25 cellular contexts compared by ENCODE assay signal in the genomic region with DNA sequence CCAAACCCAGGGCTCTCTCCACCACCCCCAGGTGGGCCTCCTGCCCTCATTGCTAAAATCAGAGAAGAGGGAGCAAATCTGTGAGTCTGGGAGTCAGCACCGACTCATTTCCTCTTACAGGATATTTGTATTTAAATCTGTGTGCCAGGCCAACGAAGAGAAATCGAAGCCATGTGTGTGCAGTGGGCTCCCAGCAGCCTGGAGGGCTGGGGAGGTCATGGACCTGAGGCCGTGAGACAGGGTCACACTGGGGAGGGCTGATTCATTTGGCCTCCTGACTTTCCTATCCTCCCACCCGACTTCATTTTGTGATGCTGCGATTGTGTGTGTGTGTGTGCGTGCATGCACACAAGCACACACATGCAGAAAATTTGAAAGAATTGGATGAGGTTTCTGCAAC. TPM values are rescaled to one million over a fixed set of nuclear protein-coding genes. Genes with fewer than 3 reads are reported as not detected.
DNase-seq lines count a peak whose midpoint lies in the region; ATAC-seq, FAIRE-seq and TF ChIP-seq lines count a peak whose summit lies in the region.
"Had no signal": no experiment of that assay in that cellular context is flagged by ENCODE, and none has a peak within 500 bp of the region (broad histone marks: within the 10 kb centered on the region; RNA-seq: fewer than 3 reads in every experiment).

No MANE protein-coding gene starts in this region.

- peak overlapping the region; percentile 18 for H2AFZ ChIP-seq in IMR-90 (replicated peaks; ENCODE audit: low read length, poor library complexity)

- no peak overlapping the region for H4K91ac ChIP-seq in IMR-90 (ENCODE audit: insufficient read depth, low read depth, low read length)

- H3K79me1 ChIP-seq in IMR-90 (ENCODE audit: low read depth in 1 of 2, low read length in 2 of 2) = no peaks in the 10 kb centered on the region

- peak overlapping the region; percentile 43; the same call in 1 of the 2 replicates for H3K4ac ChIP-seq in IMR-90 (ENCODE audit: low read depth, low read length)

- dilution Hi-C loops in IMR-90 (cut with HindIII; ENCODE audit: low sequenced_read_pairs, unreplicated experiment) = no loop called here

- BruUV-seq in IMR-90 (replicated peaks; lab: Mats Ljungman, UMichigan) = no TSS peak

- intact Hi-C loops in IMR-90 (cut with micrococcal nuclease) = no loop called here

- DNase-seq in AG08395 (ENCODE audit: low spot score) (peak; percentile 58), IMR-90 (peak; percentile 80), bronchial epithelial cell (ENCODE audit: low read depth) (peak; percentile 20), lung microvascular endothelial cell (ENCODE audit: low read depth in 2 of 2) (peak; percentile 33 to 68), anterior cingulate cortex (lab: John Stamatoyannopoulos, UW) (no peak)
- DNase-seq: activated CD4-positive, CD25-positive, alpha-beta regulatory T cell treated with anti-CD3 and anti-CD28 coated beads, Interleukin-2, amount 50 U/mL, for 72 hours; activated CD8-positive, alpha-beta memory T cell treated with anti-CD3 and anti-CD28 coated beads for 24 hours; activated naive CD4-positive, alpha-beta T cell treated with Interleukin-2 at 50 U/mL for 16 hours; activated T-cell treated with anti-CD3 and anti-CD28 coated beads, Interleukin-2, amount 50 U/mL, for 4 hours; effector memory CD4-positive, alpha-beta T cell; esophagus squamous epithelium; GOT3; heart left ventricle; immature natural killer cell; NCI-H1436; NCI-H2171; NCI-H526; SW 1271; upper lobe of left lung had no signal

- no peak overlapping the region; the same call in 1 of the 2 replicates for H3K18ac ChIP-seq in IMR-90 (ENCODE audit: low read depth, low read length)

- no peak overlapping the region for H2AK9ac ChIP-seq in IMR-90 (replicated peaks; ENCODE audit: low read depth, low read length, poor library complexity)

- H4K20me1 ChIP-seq in IMR-90 (ENCODE audit: insufficient read depth, low read length) = no peaks in the 10 kb centered on the region

- CTCF ChIA-PET in IMR-90 (lab: Yijun Ruan, JAX) = interaction anchor here (0.7 kb wide), 1 partner anchor 14 kb away, joined by 3 read pairs; no protein-coding TSS in a partner anchor

- peak overlapping the region; percentile 7; the same call in 1 of the 2 replicates for H2AK5ac ChIP-seq in IMR-90 (ENCODE audit: low read depth, low read length)

- peaks cover 15% of the 10 kb centered on the region for H3K4me1 ChIP-seq in IMR-90 (ENCODE audit: control insufficient read depth, insufficient read depth, low read length)
- H3K4me1 ChIP-seq: esophagus squamous epithelium, heart left ventricle, upper lobe of left lung had no signal

- in situ Hi-C loops in IMR-90 (cut with MboI; ENCODE audit: low sequenced_read_pairs) = no loop called here

- no peak overlapping the region for H3K56ac ChIP-seq in IMR-90 (ENCODE audit: extremely low read depth, insufficient read depth, low read length)

- H3K9ac ChIP-seq in IMR-90 (ENCODE audit: low read depth, low read length) = no peak overlapping the region

- H4K8ac ChIP-seq in IMR-90 (ENCODE audit: low read depth in 2 of 2, low read length in 2 of 2) = peak overlapping the region in 1 of 2 experiments; percentile 40; a peak in 1 of 4 replicates

- H3K4me3 ChIP-seq in IMR-90 (ENCODE audit: insufficient read depth, low read depth, low read length) (no peak overlapping the region), bronchial epithelial cell (ENCODE audit: low read depth, low read length) (no peak overlapping the region)
- H3K4me3 ChIP-seq: esophagus squamous epithelium, GM12878, heart left ventricle, upper lobe of left lung had no signal

- no peak for TF ChIP-seq POLR2A in IMR-90 (IDR thresholded peaks at IDR 0.05; ENCODE audit: low read depth, low read length)

- POLR2A ChIA-PET in IMR-90 (lab: Charles Lee; ENCODE audit: unreplicated experiment) = no interaction called here

- H3K27me3 ChIP-seq in IMR-90 (ENCODE audit: control insufficient read depth, insufficient read depth, low read length) (no peaks in the 10 kb centered on the region), bronchial epithelial cell (ENCODE audit: control insufficient read depth, insufficient read depth, low read length) (no peaks in the 10 kb centered on the region)
- H3K27me3 ChIP-seq: esophagus squamous epithelium, heart left ventricle, neutrophil, upper lobe of left lung had no signal

- peak overlapping the region; percentile 76 for H3K4me2 ChIP-seq in IMR-90 (ENCODE audit: low read depth, low read length)

- H3K36me3 ChIP-seq in IMR-90 (ENCODE audit: control insufficient read depth, insufficient read depth, low read length) (no peaks in the 10 kb centered on the region), bronchial epithelial cell (ENCODE audit: control insufficient read depth, insufficient read depth, low read length) (no peaks in the 10 kb centered on the region)
- H3K36me3 ChIP-seq: esophagus squamous epithelium, heart left ventricle, neutrophil, upper lobe of left lung had no signal

- H2BK15ac ChIP-seq in IMR-90 (ENCODE audit: low read depth, low read length) = no peak overlapping the region

- 0 out of 2 replicates have a peak overlapping the region, but pooled peaks have one; percentile 3 for H3K27ac ChIP-seq in IMR-90 (ENCODE audit: insufficient read depth, low read length)
- H3K27ac ChIP-seq: esophagus squamous epithelium, heart left ventricle, neutrophil, upper lobe of left lung had no signal

- peak overlapping the region; percentile 72; the same call in 1 of the 2 replicates for H2BK120ac ChIP-seq in IMR-90 (ENCODE audit: low read depth, low read length)

- no peak for TF ChIP-seq CTCF in IMR-90 (conservative IDR thresholded peaks at IDR 0.05; ENCODE audit: low read depth, low read length)
- TF ChIP-seq CTCF in bronchial epithelial cell (IDR thresholded peaks at IDR 0.05; ENCODE audit: insufficient read depth, low read length, severe bottlenecking) = no peak

- H2BK5ac ChIP-seq in IMR-90 (ENCODE audit: low read depth, low read length, poor library complexity, severe bottlenecking) = peak overlapping the region; percentile 14

- no peak for TF ChIP-seq RAD21 in IMR-90 (IDR thresholded peaks at IDR 0.05; ENCODE audit: low read length)

- ATAC-seq in IMR-90 (ENCODE audit: low read depth) = peak; percentile 77
- no peak for ATAC-seq in GM18909 (IDR thresholded peaks at IDR 0.05; ENCODE audit: poor library complexity, unreplicated experiment)
- no peak for ATAC-seq in HG02970 (IDR thresholded peaks at IDR 0.05; ENCODE audit: low FRiP score, unreplicated experiment)
- no peak for ATAC-seq in HG02588 (IDR thresholded peaks at IDR 0.05; ENCODE audit: unreplicated experiment)
- ATAC-seq: activated T-cell treated with anti-CD3 and anti-CD28 coated beads, Interleukin-2, amount 50 U/mL, for 4 hours; GM12878; heart left ventricle had no signal

- H2BK20ac ChIP-seq in IMR-90 (ENCODE audit: low read depth, low read length) = peak overlapping the region; percentile 72; the same call in 1 of the 2 replicates

- H3K9me3 ChIP-seq in IMR-90 (ENCODE audit: control insufficient read depth, insufficient read depth, low read length) = peaks cover 3% of the 10 kb centered on the region
- H3K9me3 ChIP-seq: neutrophil had no signal

- H4K5ac ChIP-seq in IMR-90 (ENCODE audit: low read depth, low read length) = no peak overlapping the region

- FAIRE-seq in bronchial epithelial cell (lab: Jason Lieb, UNC) = no peak
- FAIRE-seq: GM12878, GM19239 had no signal

- H3K23ac ChIP-seq in IMR-90 (ENCODE audit: low read depth, low read length) = 0 out of 2 replicates have a peak overlapping the region, but pooled peaks have one; percentile 34

- peaks cover 3% of the 10 kb centered on the region for H3K9me1 ChIP-seq in IMR-90 (ENCODE audit: insufficient read depth, low read length)

- no peak overlapping the region for H3K14ac ChIP-seq in IMR-90 (replicated peaks; ENCODE audit: low read depth, low read length)

- WGBS in IMR-90 (ENCODE audit: extremely low coverage in 2 of 2, insufficient read length in 1 of 2), 2 experiments = no CpG with 5 or more reads among the region's 7 CpGs

TF ChIP-seq in IMR-90, 13 proteins besides CTCF, POLR2A, EP300 and RAD21:
- TF ChIP-seq MAFK (IDR thresholded peaks at IDR 0.05; ENCODE audit: low read depth, low read length) (no peak), FOS (IDR thresholded peaks at IDR 0.05; ENCODE audit: low read depth, low read length) (no peak), RFX5 (IDR thresholded peaks at IDR 0.05; ENCODE audit: low read depth, low read length) (no peak), BHLHE40 (IDR thresholded peaks at IDR 0.05; ENCODE audit: low read depth, low read length) (no peak)
- TF ChIP-seq, protein P1, sequence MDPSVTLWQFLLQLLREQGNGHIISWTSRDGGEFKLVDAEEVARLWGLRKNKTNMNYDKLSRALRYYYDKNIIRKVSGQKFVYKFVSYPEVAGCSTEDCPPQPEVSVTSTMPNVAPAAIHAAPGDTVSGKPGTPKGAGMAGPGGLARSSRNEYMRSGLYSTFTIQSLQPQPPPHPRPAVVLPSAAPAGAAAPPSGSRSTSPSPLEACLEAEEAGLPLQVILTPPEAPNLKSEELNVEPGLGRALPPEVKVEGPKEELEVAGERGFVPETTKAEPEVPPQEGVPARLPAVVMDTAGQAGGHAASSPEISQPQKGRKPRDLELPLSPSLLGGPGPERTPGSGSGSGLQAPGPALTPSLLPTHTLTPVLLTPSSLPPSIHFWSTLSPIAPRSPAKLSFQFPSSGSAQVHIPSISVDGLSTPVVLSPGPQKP (IDR thresholded peaks at IDR 0.05; ENCODE audit: borderline replicate concordance, low read depth, low read length) = no peak

RNA-seq across cellular contexts. Expression of a gene that starts 48.6 kb away (rescaled TPM):
- total RNA-seq in IMR-90 (2012; rRNA removed) (20.1 and 26.9 TPM in 2 replicates), bronchial epithelial cell (17.4 and 21.6 TPM in 2 replicates), lung microvascular endothelial cell (13.1 and 14.1 TPM in 2 replicates)
- polyA plus RNA-seq in IMR-90 (2012; rRNA removed) = 20.2 and 23.4 TPM in 2 replicates
- 28.5 and 38.9 TPM in 2 replicates for polyA plus RNA-seq in IMR-90 (2012; cell fraction: cytosol; rRNA removed)
- 32.2 and 66.6 TPM in 2 replicates for polyA plus RNA-seq in IMR-90 (2012; cell fraction: nucleus; rRNA removed; ENCODE audit: low replicate concordance)

Comparison
In these comparisons a context has a peak if more than half of its experiments do, and no peak if none do; other contexts are left out.
1. DNase-seq: peak in AG08395 (single experiment), IMR-90 (single experiment), bronchial epithelial cell (single experiment) and lung microvascular endothelial cell (2 of 2); none in anterior cingulate cortex (0 of 58).